In the genomic region with DNA sequence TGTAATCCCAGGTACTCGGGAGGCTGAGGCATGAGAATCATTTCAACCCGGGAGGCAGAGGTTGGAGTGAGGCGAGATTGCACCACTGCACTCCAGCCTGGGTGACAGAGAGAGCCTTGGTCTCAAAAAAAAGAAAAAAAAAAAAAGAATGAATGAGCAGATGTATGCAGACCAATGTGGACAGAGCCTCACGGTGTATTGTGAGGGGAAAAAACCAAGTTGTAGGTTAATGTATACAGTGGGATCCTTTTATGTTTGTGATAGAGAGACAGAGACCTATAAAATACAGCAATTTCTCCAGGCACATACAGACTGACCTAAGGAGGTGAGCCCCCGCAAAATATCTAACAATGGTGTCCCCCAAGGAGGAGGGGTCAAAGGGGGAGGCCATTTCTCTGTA, we compare ENCODE assay signal across 2 cellular contexts.
TF ChIP-seq lines count a peak whose summit lies in the region.

No MANE protein-coding gene starts in this region.

TF ChIP-seq in IMR-90, 13 proteins besides CTCF, POLR2A, EP300 and RAD21:
- TF ChIP-seq MAZ (IDR thresholded peaks at IDR 0.05; ENCODE audit: borderline replicate concordance, low read depth, low read length) (no peak), CEBPB (IDR thresholded peaks at IDR 0.05; ENCODE audit: low read depth, low read length) (no peak), USF2 (IDR thresholded peaks at IDR 0.05; ENCODE audit: low read depth, low read length) (no peak), FOS (IDR thresholded peaks at IDR 0.05; ENCODE audit: low read depth, low read length) (no peak), MAFK (IDR thresholded peaks at IDR 0.05; ENCODE audit: low read depth, low read length) (no peak), ELK1 (IDR thresholded peaks at IDR 0.05; ENCODE audit: borderline replicate concordance, low read depth, low read length) (no peak), RFX5 (IDR thresholded peaks at IDR 0.05; ENCODE audit: low read depth, low read length) (no peak), SMC3 (IDR thresholded peaks at IDR 0.05; ENCODE audit: low read depth, low read length) (no peak), CHD1 (IDR thresholded peaks at IDR 0.05; ENCODE audit: low read depth, low read length) (no peak), BHLHE40 (IDR thresholded peaks at IDR 0.05; ENCODE audit: low read depth, low read length) (no peak), MXI1 (IDR thresholded peaks at IDR 0.05; ENCODE audit: borderline replicate concordance, low read depth, low read length) (no peak), NFE2L2 (IDR thresholded peaks at IDR 0.05; ENCODE audit: low read depth, low read length) (no peak), RCOR1 (IDR thresholded peaks at IDR 0.05; ENCODE audit: insufficient replicate concordance, low read length) (no peak)

TF ChIP-seq in liver, 16 proteins besides CTCF, POLR2A, EP300 and RAD21 (continued from another document):
- TF ChIP-seq JUND (IDR thresholded peaks at IDR 0.05) (no peak), ATF3 (IDR thresholded peaks at IDR 0.05) (no peak), EGR1 (IDR thresholded peaks at IDR 0.05; ENCODE audit: low read depth in 2 of 2) (no peak)
TF ChIP-seq in liver: peak in this region for 0.
